8 cellular contexts compared by ENCODE assay signal in the genomic region with DNA sequence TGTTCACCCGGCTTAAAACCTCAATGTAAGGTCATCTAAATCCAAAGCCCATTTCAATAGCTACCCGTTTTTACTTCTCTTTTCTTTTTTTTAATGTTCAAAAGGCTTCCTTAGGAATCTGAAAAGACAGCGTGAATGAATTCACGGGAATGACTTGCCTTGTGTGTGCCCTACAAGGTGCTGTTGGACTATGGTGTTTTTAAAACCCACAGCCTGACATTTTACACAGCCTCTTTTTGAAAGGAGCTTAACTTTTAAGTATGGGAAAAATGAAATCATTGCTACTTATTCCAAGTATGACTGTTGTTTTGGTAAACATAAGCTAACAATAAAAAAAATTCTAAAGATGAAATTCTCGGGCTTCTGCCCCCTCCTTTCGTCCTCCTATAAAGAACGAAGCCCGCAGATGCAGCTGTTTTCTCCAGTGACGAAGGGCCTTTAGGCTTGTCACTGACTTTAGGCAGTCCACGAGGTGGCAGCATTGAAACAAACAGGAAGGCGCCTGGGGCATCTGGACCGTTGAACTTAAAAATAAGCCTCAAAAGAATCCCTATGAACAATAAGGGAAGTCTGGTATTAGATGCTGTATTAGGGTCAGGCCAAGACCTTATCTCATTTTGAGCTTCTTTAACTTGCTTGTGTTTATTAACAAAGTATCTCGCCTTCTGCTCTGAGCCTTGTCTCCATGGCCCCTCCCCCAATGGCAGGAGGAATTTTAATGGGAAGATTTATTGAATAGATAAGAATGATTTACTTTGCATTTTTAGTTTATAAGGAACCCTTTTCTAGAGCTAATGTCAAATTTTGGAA.
DNase-seq lines count a peak whose midpoint lies in the region; ATAC-seq and TF ChIP-seq lines count a peak whose summit lies in the region.

No MANE protein-coding gene starts in this region.

- CTCF ChIA-PET in AG04449 (lab: Yijun Ruan, JAX) = interaction anchor here (0.7 to 3.7 kb wide), 69 partner anchors 9 to 1445 kb away, joined by 3 to 39 read pairs (median 4); a partner anchor contains a TSS
- CTCF ChIA-PET in activated CD4-positive, alpha-beta memory T cell treated with anti-CD3 and anti-CD28 coated beads, Interleukin-2, amount 10 ng/mL, durations not matched to agents 7 days and 5 days (lab: Charles Lee) = interaction anchor here (0.5 to 2.3 kb wide), 25 partner anchors 8 to 1445 kb away, joined by 3 to 15 read pairs (median 4); a partner anchor contains a TSS

- no peak for DNase-seq in AG04449 (ENCODE audit: low read depth, low spot score)
- peak; percentile 79 for DNase-seq in NCI-H69 (lab: John Stamatoyannopoulos, UW)
- DNase-seq in activated CD4-positive, alpha-beta memory T cell treated with anti-CD3 and anti-CD28 coated beads, Interleukin-2, amount 10 ng/mL, durations not matched to agents 7 days and 5 days = peak; percentile 78
- peak; percentile 51 to 59 (median 57) for DNase-seq in effector memory CD8-positive, alpha-beta T cell
- peak; percentile 38 to 41 for DNase-seq in memory B cell (ENCODE audit: low spot score in 2 of 2)
- DNase-seq in stimulated activated CD8-positive, alpha-beta memory T cell treated with anti-CD3 and anti-CD28 coated beads, Interleukin-15, amount 100 ng/mL, for 1 hour (ENCODE audit: low read depth) = peak; percentile 69

- H3K27ac Mint-ChIP-seq in activated CD4-positive, alpha-beta memory T cell treated with anti-CD3 and anti-CD28 coated beads, Interleukin-2, amount 10 ng/mL, durations not matched to agents 7 days and 5 days = no peak overlapping the region
- no peak overlapping the region for H3K27ac Mint-ChIP-seq in effector memory CD8-positive, alpha-beta T cell
- H3K27ac Mint-ChIP-seq in memory B cell = no peak overlapping the region

- H3K9me3 Mint-ChIP-seq in activated CD4-positive, alpha-beta memory T cell treated with anti-CD3 and anti-CD28 coated beads, Interleukin-2, amount 10 ng/mL, durations not matched to agents 7 days and 5 days = no peaks in the 10 kb centered on the region
- no peaks in the 10 kb centered on the region for H3K9me3 Mint-ChIP-seq in effector memory CD8-positive, alpha-beta T cell
- H3K9me3 Mint-ChIP-seq in memory B cell = no peaks in the 10 kb centered on the region

- ATAC-seq in GM18520 (IDR thresholded peaks at IDR 0.05; ENCODE audit: unreplicated experiment) = peak; percentile 75
- peak; percentile 74 for ATAC-seq in HG03135 (IDR thresholded peaks at IDR 0.05; ENCODE audit: unreplicated experiment)
- ATAC-seq in effector memory CD8-positive, alpha-beta T cell (replicated peaks) = peak; percentile 84
- peak; percentile 95 for ATAC-seq in memory B cell (ENCODE audit: low read depth)

- POLR2A ChIA-PET in AG04449 (lab: Yijun Ruan, JAX) = interaction anchor here (0.7 kb wide), 1 partner anchor 71 kb away, joined by 4 read pairs; no protein-coding TSS in a partner anchor
- POLR2A ChIA-PET in activated CD4-positive, alpha-beta memory T cell treated with anti-CD3 and anti-CD28 coated beads, Interleukin-2, amount 10 ng/mL, durations not matched to agents 7 days and 5 days (lab: Charles Lee) = interaction anchor here (1.0 kb wide), 1 partner anchor 184 kb away, joined by 3 read pairs; no protein-coding TSS in a partner anchor

- H3K4me1 Mint-ChIP-seq in activated CD4-positive, alpha-beta memory T cell treated with anti-CD3 and anti-CD28 coated beads, Interleukin-2, amount 10 ng/mL, durations not matched to agents 7 days and 5 days = peaks cover 4% of the 10 kb centered on the region
- H3K4me1 Mint-ChIP-seq in effector memory CD8-positive, alpha-beta T cell (ENCODE audit: low read depth in 2 of 2) = no peaks in the 10 kb centered on the region
- peaks cover 5% of the 10 kb centered on the region for H3K4me1 Mint-ChIP-seq in memory B cell

- H3K4me3 Mint-ChIP-seq in activated CD4-positive, alpha-beta memory T cell treated with anti-CD3 and anti-CD28 coated beads, Interleukin-2, amount 10 ng/mL, durations not matched to agents 7 days and 5 days = no peak overlapping the region
- no peak overlapping the region for H3K4me3 Mint-ChIP-seq in effector memory CD8-positive, alpha-beta T cell
- H3K4me3 Mint-ChIP-seq in memory B cell = no peak overlapping the region

- H3K27me3 Mint-ChIP-seq in activated CD4-positive, alpha-beta memory T cell treated with anti-CD3 and anti-CD28 coated beads, Interleukin-2, amount 10 ng/mL, durations not matched to agents 7 days and 5 days = peaks cover 18% of the 10 kb centered on the region
- peaks cover 39 to 47% of the 10 kb centered on the region in 2 donors for H3K27me3 Mint-ChIP-seq in effector memory CD8-positive, alpha-beta T cell
- H3K27me3 Mint-ChIP-seq in memory B cell = peaks cover 14% of the 10 kb centered on the region

- no peaks in the 10 kb centered on the region for H3K36me3 Mint-ChIP-seq in activated CD4-positive, alpha-beta memory T cell treated with anti-CD3 and anti-CD28 coated beads, Interleukin-2, amount 10 ng/mL, durations not matched to agents 7 days and 5 days (ENCODE audit: low read depth)
- H3K36me3 Mint-ChIP-seq in effector memory CD8-positive, alpha-beta T cell (ENCODE audit: insufficient read depth) = no peaks in the 10 kb centered on the region
- no peaks in the 10 kb centered on the region for H3K36me3 Mint-ChIP-seq in memory B cell

- H3K4me3 ChIP-seq in AG04449 (ENCODE audit: low read depth, low read length) = no peak overlapping the region

- peak; percentile 73 for TF ChIP-seq CTCF in AG04449 (IDR thresholded peaks at IDR 0.05; ENCODE audit: insufficient read depth, low read length, missing control alignments)
